In the genomic region with DNA sequence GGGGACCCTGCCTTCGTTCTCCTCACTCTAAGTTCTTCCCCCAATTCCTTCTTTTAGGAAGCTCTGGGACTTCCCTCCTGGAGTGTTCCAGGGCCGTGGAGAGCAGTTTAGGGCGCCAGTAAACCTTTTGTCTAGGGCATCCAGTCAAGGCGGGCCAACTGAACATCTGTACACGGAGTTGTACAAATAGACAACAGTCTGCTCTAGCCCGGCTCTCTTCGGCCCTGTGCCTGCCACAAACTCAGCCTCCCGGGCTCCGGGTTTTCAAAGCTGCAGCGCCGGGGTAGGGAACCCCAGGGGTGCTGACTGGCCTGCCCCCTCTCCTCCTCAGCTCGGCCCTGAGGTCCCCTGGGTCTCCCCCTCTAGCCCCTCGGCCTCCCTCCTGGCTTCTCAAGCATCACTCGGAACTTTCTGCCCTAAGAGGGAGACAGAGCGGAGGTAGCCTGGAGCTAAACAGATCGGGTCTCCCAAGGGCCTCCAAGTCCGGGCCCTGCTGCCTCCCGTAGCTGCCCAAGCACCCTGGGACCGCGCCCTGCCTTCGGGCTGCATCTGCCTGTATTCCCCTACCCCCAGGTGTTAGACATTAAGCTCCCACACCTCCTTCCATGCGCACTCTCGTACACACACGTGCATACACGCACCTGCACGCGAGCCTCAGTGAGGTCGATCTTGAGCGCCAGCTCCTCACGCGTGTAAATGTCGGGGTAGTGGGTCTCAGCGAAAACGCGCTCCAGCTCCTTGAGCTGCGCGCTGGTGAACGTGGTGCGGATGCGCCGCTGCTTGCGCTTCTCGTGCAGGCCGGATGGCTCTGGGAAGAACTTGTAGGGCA, we compare ENCODE assay signal across 2 cellular contexts.
A peak's percentile ranks its signal among the peaks of the same experiment; 100 is the strongest.
TF ChIP-seq lines count a peak whose summit lies in the region.

No MANE protein-coding gene starts in this region.

TF ChIP-seq in IMR-90, 13 proteins besides CTCF, POLR2A, EP300 and RAD21:
- TF ChIP-seq, protein P1, sequence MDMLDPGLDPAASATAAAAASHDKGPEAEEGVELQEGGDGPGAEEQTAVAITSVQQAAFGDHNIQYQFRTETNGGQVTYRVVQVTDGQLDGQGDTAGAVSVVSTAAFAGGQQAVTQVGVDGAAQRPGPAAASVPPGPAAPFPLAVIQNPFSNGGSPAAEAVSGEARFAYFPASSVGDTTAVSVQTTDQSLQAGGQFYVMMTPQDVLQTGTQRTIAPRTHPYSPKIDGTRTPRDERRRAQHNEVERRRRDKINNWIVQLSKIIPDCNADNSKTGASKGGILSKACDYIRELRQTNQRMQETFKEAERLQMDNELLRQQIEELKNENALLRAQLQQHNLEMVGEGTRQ (IDR thresholded peaks at IDR 0.05; ENCODE audit: low read depth, low read length), result no peak
- TF ChIP-seq, protein P2, sequence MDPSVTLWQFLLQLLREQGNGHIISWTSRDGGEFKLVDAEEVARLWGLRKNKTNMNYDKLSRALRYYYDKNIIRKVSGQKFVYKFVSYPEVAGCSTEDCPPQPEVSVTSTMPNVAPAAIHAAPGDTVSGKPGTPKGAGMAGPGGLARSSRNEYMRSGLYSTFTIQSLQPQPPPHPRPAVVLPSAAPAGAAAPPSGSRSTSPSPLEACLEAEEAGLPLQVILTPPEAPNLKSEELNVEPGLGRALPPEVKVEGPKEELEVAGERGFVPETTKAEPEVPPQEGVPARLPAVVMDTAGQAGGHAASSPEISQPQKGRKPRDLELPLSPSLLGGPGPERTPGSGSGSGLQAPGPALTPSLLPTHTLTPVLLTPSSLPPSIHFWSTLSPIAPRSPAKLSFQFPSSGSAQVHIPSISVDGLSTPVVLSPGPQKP (IDR thresholded peaks at IDR 0.05; ENCODE audit: borderline replicate concordance, low read depth, low read length), result no peak
- TF ChIP-seq FOS (IDR thresholded peaks at IDR 0.05; ENCODE audit: low read depth, low read length) (no peak), NFE2L2 (IDR thresholded peaks at IDR 0.05; ENCODE audit: low read depth, low read length) (no peak), CEBPB (IDR thresholded peaks at IDR 0.05; ENCODE audit: low read depth, low read length) (no peak), CHD1 (IDR thresholded peaks at IDR 0.05; ENCODE audit: low read depth, low read length) (no peak), RCOR1 (IDR thresholded peaks at IDR 0.05; ENCODE audit: insufficient replicate concordance, low read length) (no peak), MAZ (IDR thresholded peaks at IDR 0.05; ENCODE audit: borderline replicate concordance, low read depth, low read length) (no peak), MAFK (IDR thresholded peaks at IDR 0.05; ENCODE audit: low read depth, low read length) (no peak), BHLHE40 (IDR thresholded peaks at IDR 0.05; ENCODE audit: low read depth, low read length) (no peak), MXI1 (IDR thresholded peaks at IDR 0.05; ENCODE audit: borderline replicate concordance, low read depth, low read length) (no peak), SMC3 (IDR thresholded peaks at IDR 0.05; ENCODE audit: low read depth, low read length) (no peak), RFX5 (IDR thresholded peaks at IDR 0.05; ENCODE audit: low read depth, low read length) (no peak)

TF ChIP-seq in neural cell, 6 proteins besides CTCF, POLR2A, EP300 and RAD21:
- TF ChIP-seq POLR2AphosphoS5 (IDR thresholded peaks at IDR 0.05), result peak; percentile 26
- no peak for TF ChIP-seq EZH2 (IDR thresholded peaks at IDR 0.05; ENCODE audit: borderline replicate concordance, insufficient read depth, low read length, poor library complexity, severe bottlenecking)
TF ChIP-seq in neural cell: peak in this region for 1.
